ENCODE assay signal across 8 cellular contexts in the genomic region with DNA sequence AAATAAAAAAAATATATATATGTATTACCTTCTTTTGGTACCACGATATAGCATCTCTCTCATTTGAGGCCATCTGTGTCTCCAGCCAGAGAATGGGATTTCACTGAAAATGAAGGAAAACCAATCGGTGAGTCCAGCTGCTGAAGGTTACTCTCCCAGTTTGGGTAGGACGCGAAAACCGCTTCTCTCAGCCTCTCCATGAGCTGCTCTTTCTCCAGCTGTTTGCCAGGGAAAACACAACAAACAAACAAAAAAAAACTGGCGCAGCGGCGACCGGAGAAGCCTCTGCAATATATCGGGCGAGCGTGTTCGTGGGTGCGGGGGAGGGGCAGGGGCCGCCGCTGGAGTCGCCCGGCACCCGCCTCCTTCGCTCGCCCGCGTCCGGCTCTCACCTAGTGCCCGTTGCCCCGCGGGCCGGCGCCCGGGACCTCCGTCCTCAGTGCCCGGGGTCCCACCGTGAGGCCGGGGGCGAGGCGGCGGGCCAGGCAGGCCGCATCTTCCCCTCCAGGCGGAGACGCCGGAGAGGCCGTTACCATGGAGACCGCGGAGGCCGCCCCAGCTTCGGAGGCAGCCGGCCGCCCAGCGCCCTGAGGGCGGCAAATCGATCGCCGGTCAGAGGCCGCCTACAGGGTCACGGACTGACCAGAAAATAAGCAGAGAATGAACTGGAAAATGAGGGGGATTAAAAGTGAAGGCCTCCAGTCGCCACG. TPM values are rescaled to one million over a fixed set of nuclear protein-coding genes. Genes with fewer than 3 reads are reported as not detected.
DNase-seq lines count a peak whose midpoint lies in the region; ATAC-seq and TF ChIP-seq lines count a peak whose summit lies in the region.

No MANE protein-coding gene starts in this region.

- H3K4me3 ChIP-seq in dorsolateral prefrontal cortex (peak overlapping the region; percentile 60 to 98 (median 88)), liver (ENCODE audit: low read depth in 1 of 3, low read length in 3 of 3) (peak overlapping the region; percentile 50 to 96 (median 77))

- no peaks in the 10 kb centered on the region for H3K27me3 ChIP-seq in dorsolateral prefrontal cortex
- no peaks in the 10 kb centered on the region for H3K27me3 ChIP-seq in liver (ENCODE audit: control insufficient read depth in 4 of 4, insufficient read depth in 4 of 4, low read length in 3 of 4)

- H3K36me3 ChIP-seq in liver (ENCODE audit: control insufficient read depth in 4 of 4, insufficient read depth in 3 of 4, low read depth in 1 of 4, low read length in 3 of 4), result peaks cover 0 to 4% (median 0%) of the 10 kb centered on the region in 4 donors

- no peaks in the 10 kb centered on the region for H3K9me3 ChIP-seq in liver (ENCODE audit: control insufficient read depth in 4 of 4, low read length in 3 of 4)

- WGBS in liver, result under 1% methylated on average over 57 of the region's 57 CpGs

- TF ChIP-seq RAD21 in liver (IDR thresholded peaks at IDR 0.05), result peak in 1 of 2 donors; percentile 3

- ATAC-seq in GM18502 (IDR thresholded peaks at IDR 0.05; ENCODE audit: poor library complexity, unreplicated experiment) (peak; percentile 68), HG02943 (IDR thresholded peaks at IDR 0.05; ENCODE audit: low read depth, unreplicated experiment) (peak; percentile 66)

- H3K9ac ChIP-seq in liver (ENCODE audit: low read depth in 1 of 2, low read length in 2 of 2), result peak overlapping the region; percentile 78 to 84

- H3K27ac ChIP-seq in dorsolateral prefrontal cortex (peak overlapping the region; percentile 48 to 98 (median 93)), liver (ENCODE audit: low read depth in 1 of 2, low read length in 2 of 2) (peak overlapping the region; percentile 77 to 83)

- peak; percentile 26 for DNase-seq in 8988T
- DNase-seq in NCI-H2171 treated with DMSO at 0.1 percent for 48 hours (lab: John Stamatoyannopoulos, UW), result peak; percentile 67
- peak; percentile 46 for DNase-seq in activated CD4-positive, alpha-beta T cell treated with anti-CD3 and anti-CD28 coated beads, Interleukin-2, amount 50 U/mL, for 1 hour
- peak in 8 of 10 donors; percentile 28 to 75 (median 52) for DNase-seq in dorsolateral prefrontal cortex
- peak in 2 of 3 donors; percentile 5 to 34 for DNase-seq in stimulated activated CD4-positive, alpha-beta T cell treated with anti-CD3 and anti-CD28 coated beads, TNF-alpha, amount 100 ng/mL, for 1 hour (ENCODE audit: low read depth in 3 of 3, low spot score in 1 of 3)

- TF ChIP-seq CTCF in dorsolateral prefrontal cortex (IDR thresholded peaks at IDR 0.05 in 54 of 56, conservative IDR thresholded peaks at IDR 0.05 in 2 of 56; ENCODE audit: low read depth in 1 of 56, partially characterized antibody in 56 of 56) (peak in 6 of 56 donors; percentile 8 to 32 (median 12)), liver (IDR thresholded peaks at IDR 0.05; ENCODE audit: low read depth, low read length, missing input control) (no peak)

- intact Hi-C loops in dorsolateral prefrontal cortex (cut with DNase I), result loop anchor here (1.0 to 5.0 kb wide), 2 partner anchors 54 kb away; a partner anchor contains a TSS

- peaks cover 1 to 23% (median 14%) of the 10 kb centered on the region in 4 donors for H3K4me1 ChIP-seq in liver (ENCODE audit: control insufficient read depth in 4 of 4, insufficient read depth in 4 of 4, low read length in 3 of 4)

TF ChIP-seq in liver, 16 proteins besides CTCF, POLR2A, EP300 and RAD21:
- TF ChIP-seq HNF4A (conservative IDR thresholded peaks at IDR 0.05), result peak; percentile 33 to 37
- TF ChIP-seq, protein P1, sequence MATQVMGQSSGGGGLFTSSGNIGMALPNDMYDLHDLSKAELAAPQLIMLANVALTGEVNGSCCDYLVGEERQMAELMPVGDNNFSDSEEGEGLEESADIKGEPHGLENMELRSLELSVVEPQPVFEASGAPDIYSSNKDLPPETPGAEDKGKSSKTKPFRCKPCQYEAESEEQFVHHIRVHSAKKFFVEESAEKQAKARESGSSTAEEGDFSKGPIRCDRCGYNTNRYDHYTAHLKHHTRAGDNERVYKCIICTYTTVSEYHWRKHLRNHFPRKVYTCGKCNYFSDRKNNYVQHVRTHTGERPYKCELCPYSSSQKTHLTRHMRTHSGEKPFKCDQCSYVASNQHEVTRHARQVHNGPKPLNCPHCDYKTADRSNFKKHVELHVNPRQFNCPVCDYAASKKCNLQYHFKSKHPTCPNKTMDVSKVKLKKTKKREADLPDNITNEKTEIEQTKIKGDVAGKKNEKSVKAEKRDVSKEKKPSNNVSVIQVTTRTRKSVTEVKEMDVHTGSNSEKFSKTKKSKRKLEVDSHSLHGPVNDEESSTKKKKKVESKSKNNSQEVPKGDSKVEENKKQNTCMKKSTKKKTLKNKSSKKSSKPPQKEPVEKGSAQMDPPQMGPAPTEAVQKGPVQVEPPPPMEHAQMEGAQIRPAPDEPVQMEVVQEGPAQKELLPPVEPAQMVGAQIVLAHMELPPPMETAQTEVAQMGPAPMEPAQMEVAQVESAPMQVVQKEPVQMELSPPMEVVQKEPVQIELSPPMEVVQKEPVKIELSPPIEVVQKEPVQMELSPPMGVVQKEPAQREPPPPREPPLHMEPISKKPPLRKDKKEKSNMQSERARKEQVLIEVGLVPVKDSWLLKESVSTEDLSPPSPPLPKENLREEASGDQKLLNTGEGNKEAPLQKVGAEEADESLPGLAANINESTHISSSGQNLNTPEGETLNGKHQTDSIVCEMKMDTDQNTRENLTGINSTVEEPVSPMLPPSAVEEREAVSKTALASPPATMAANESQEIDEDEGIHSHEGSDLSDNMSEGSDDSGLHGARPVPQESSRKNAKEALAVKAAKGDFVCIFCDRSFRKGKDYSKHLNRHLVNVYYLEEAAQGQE (IDR thresholded peaks at IDR 0.05), result no peak

RNA-seq across cellular contexts. Expression of a gene that starts 0.5 kb away (rescaled TPM):
- total RNA-seq in dorsolateral prefrontal cortex (10 to 100 TPM; 19.2 to 58.0 (median 40.1) TPM), liver (10 to 100 TPM in 1 of 2 donors, 1 to 10 TPM in 1; 9.4 to 14.0 TPM)
- 1 to 10 TPM; 3.2 to 5.2 TPM for polyA plus RNA-seq in liver

RNA-seq across cellular contexts. Expression of a gene that starts 53.5 kb away (rescaled TPM):
- total RNA-seq in dorsolateral prefrontal cortex, result 10 to 100 TPM; 17.8 to 36.6 (median 24.2) TPM
- 10 to 100 TPM in 1 of 2 donors, 1 to 10 TPM in 1; 7.7 to 11.3 TPM for total RNA-seq in liver
- polyA plus RNA-seq in liver, result 1 to 10 TPM; 2.3 to 3.5 TPM

Comparison
In these comparisons a context has a peak if more than half of its experiments do, and no peak if none do; other contexts are left out.
1. Peak in every context shown above with its lines: DNase-seq, ATAC-seq, H3K4me3 ChIP-seq and H3K27ac ChIP-seq.